1 cellular context compared by ENCODE assay signal in genomic region chr1:198350456-198350855, GRCh38.
TF ChIP-seq lines count a peak whose summit lies in the region.

No MANE protein-coding gene starts in this region.

TF ChIP-seq in GM12878, 131 proteins besides CTCF, POLR2A, EP300 and RAD21 (continued from another document):
- TF ChIP-seq PML (IDR thresholded peaks at IDR 0.05; ENCODE audit: low read length) (no peak), BACH1 (IDR thresholded peaks at IDR 0.05; ENCODE audit: borderline replicate concordance) (no peak), USF1 (IDR thresholded peaks at IDR 0.05; ENCODE audit: borderline replicate concordance, extremely low read length, insufficient read depth, low read depth, low read length) (no peak), ZBTB11 (CRISPR knock-in tag; IDR thresholded peaks at IDR 0.05) (no peak), PKNOX1 (IDR thresholded peaks at IDR 0.05) (no peak), TBL1XR1 (IDR thresholded peaks at IDR 0.05; ENCODE audit: low read depth, low read length) (no peak)
